ENCODE assay signal across 34 cellular contexts in genomic region chr7:96221888-96222287, GRCh38.
"Had no signal": no experiment of that assay in that cellular context is flagged by ENCODE, and none has a peak within 500 bp of the region (broad histone marks: within the 10 kb centered on the region; RNA-seq: fewer than 3 reads in every experiment).

No MANE protein-coding gene starts in this region.

- H3K36me3 ChIP-seq: MG63 had no signal

- DNase-seq: Karpas-422, Kasumi-1, MG63, MM.1S, MV-4-11, NCI-H1048, NCI-H1092, NCI-H1092 treated with DMSO at 0.1 percent for 48 hours, NCI-H1105, NCI-H1105 treated with DMSO at 0.1 percent for 48 hours, NCI-H1417, NCI-H1417 treated with DMSO at 0.1 percent for 48 hours, NCI-H1436, NCI-H1436 treated with DMSO at 0.1 percent for 48 hours, NCI-H146, NCI-H1694, NCI-H1694 treated with DMSO at 0.1 percent for 48 hours, NCI-H187, NCI-H187 treated with DMSO at 0.1 percent for 48 hours, NCI-H1930, NCI-H2029, NCI-H2029 treated with DMSO at 0.1 percent for 48 hours, NCI-H2081, NCI-H2081 treated with DMSO at 0.1 percent for 48 hours, NCI-H2107, NCI-H2171, NCI-H2171 treated with DMSO at 0.1 percent for 48 hours, NCI-H2227 treated with DMSO at 0.1 percent for 48 hours, NCI-H226, NCI-H345, NCI-H446, NCI-H446 treated with DMSO at 0.1 percent for 48 hours, NCI-H510A, NCI-H510A treated with DMSO at 0.1 percent for 48 hours had no signal

- H3K27me3 ChIP-seq: MG63 had no signal

- H3K9me3 ChIP-seq: MG63 had no signal

- H3K4me3 ChIP-seq: MG63 had no signal
